In genomic region chr10:132289439-132289838, GRCh38 we compare ENCODE assay signal across 9 cellular contexts.
"Had no signal": no experiment of that assay in that cellular context is flagged by ENCODE, and none has a peak within 500 bp of the region (broad histone marks: within the 10 kb centered on the region; RNA-seq: fewer than 3 reads in every experiment).

No MANE protein-coding gene starts in this region.

- H3K4me2 ChIP-seq: KMS-11 had no signal

- FAIRE-seq: HepG2, HTR-8/SVneo, K562 had no signal

- H3K27ac ChIP-seq: HL-60, KMS-11 had no signal

- H3K9ac ChIP-seq: KMS-11 had no signal

- H3K4me3 ChIP-seq: K562 had no signal

- ATAC-seq: HepG2, K562 had no signal

- H3K27ac Mint-ChIP-seq: IgD-negative memory B cell had no signal

- H3K4me1 Mint-ChIP-seq: IgD-negative memory B cell had no signal

- DNase-seq: IMR-90, KBM-7, KG1 had no signal
